ENCODE assay signal across 9 cellular contexts in the genomic region with DNA sequence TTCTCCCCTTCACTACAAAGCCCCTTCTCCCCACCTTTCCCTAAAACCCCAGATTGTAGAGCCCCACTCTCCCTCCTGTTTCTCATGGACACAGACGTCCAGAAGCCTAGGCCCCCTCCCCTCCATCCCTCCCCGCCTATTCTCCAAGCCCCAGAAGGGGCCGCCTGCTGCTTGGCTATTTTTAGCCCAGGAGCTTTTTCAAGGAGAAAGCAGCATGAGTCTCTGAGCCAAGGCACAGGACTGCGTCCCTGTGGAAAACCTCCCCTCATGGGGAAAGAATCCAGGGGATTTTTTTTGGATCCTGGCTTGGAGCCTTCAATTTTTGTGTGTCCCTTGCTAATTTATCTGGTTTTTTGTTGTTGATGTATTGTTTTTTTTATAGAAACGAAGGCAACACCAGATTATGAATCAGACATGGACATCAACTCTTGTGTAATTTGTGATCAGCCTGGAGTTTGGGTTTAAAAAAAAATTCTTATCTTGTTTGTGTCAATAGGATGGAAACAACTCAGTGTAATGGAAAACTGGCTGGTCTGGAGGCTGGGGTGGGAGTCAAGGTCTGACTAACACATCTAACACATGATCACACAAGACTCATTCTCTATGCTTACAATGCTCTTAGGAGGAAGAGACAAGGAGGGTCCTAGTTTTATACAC. TPM values are rescaled to one million over a fixed set of nuclear protein-coding genes. Genes with fewer than 3 reads are reported as not detected.
DNase-seq lines count a peak whose midpoint lies in the region; ATAC-seq lines count a peak whose summit lies in the region.
"Had no signal": no experiment of that assay in that cellular context is flagged by ENCODE, and none has a peak within 500 bp of the region (broad histone marks: within the 10 kb centered on the region; RNA-seq: fewer than 3 reads in every experiment).

No MANE protein-coding gene starts in this region.

- no peak overlapping the region for H3K4me3 ChIP-seq in skeletal muscle cell (ENCODE audit: low read depth, low read length)

- H3K27ac ChIP-seq in caudate nucleus (ENCODE audit: low read depth, low read length) = peak overlapping the region; percentile 19

- DNase-seq in LHCN-M2 (ENCODE audit: low read depth) = peak; percentile 40
- DNase-seq in caudate nucleus (lab: John Stamatoyannopoulos, UW) = peak in 2 of 61 donors; percentile 27 to 35
- peak; percentile 68 for DNase-seq in islet precursor cell
- peak; percentile 31 for DNase-seq in skeletal muscle cell (ENCODE audit: low read depth)
- no peak for DNase-seq in DMS53 treated with DMSO at 0.1 percent for 48 hours (lab: John Stamatoyannopoulos, UW; ENCODE audit: unreplicated experiment)
- DNase-seq: SHP77 treated with DMSO at 0.1 percent for 48 hours had no signal

- ATAC-seq in GM18861 (IDR thresholded peaks at IDR 0.05; ENCODE audit: unreplicated experiment) (no peak), HG02884 (IDR thresholded peaks at IDR 0.05; ENCODE audit: unreplicated experiment) (no peak), GM21528 (IDR thresholded peaks at IDR 0.05; ENCODE audit: low FRiP score, unreplicated experiment) (no peak)

RNA-seq across cellular contexts. Expression of a gene that starts 17.4 kb away (rescaled TPM):
- total RNA-seq in LHCN-M2 (2014; rRNA removed) = not detected in 2 replicates
- polyA plus RNA-seq in LHCN-M2 (2012) = not detected

RNA-seq across cellular contexts. Expression of a gene that starts 35.7 kb away (rescaled TPM):
- 10.9 and 14.6 TPM in 2 replicates for total RNA-seq in LHCN-M2 (2014; rRNA removed)
- polyA plus RNA-seq in LHCN-M2 (2012) = 6.6 TPM
